Comparison of ENCODE assay signal across 8 cellular contexts in the genomic region with DNA sequence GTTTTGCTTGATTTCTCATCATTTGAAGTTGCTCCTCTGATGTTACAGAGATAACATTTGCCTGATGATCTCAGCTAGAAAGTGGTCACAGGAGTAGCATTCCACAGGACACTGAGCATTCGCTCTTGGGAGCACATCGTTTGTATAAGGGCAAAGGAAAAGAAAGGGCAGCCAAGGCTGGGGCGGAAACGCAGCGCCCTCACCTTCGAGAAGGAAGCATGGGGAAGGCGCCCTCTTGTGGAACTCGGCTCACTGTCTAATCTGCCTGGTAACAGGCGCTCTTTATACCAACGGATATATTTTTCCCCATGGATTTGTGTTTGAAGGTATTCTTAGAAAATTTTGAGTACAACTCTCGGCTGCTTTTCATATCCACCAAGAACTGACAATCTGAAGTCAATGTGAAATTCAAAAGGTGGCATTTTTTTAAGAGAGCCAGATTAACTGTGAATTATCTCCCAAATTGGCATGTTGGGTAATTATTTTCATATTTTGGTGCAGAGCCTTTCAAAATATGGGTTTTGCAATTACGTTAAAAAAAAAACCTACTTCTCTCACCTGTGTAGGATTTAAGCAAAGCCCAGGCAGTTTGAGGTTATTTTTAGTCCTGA.
DNase-seq lines count a peak whose midpoint lies in the region; ATAC-seq and TF ChIP-seq lines count a peak whose summit lies in the region.

No MANE protein-coding gene starts in this region.

- ATAC-seq in HG03432 (IDR thresholded peaks at IDR 0.05; ENCODE audit: unreplicated experiment): peak; percentile 98
- peak; percentile 98 for ATAC-seq in activated CD8-positive, alpha-beta T cell treated with anti-CD3 and anti-CD28 coated beads for 36 hours
- ATAC-seq in memory B cell (ENCODE audit: low read depth): peak; percentile 99

- peak; percentile 82 for DNase-seq in BE2C
- DNase-seq in GM19238 (ENCODE audit: insufficient read length, low spot score): peak; percentile 28
- peak; percentile 11 for DNase-seq in NCI-H524 treated with DMSO at 0.1 percent for 48 hours (lab: John Stamatoyannopoulos, UW)
- peak; percentile 92 for DNase-seq in activated CD8-positive, alpha-beta T cell treated with anti-CD3 and anti-CD28 coated beads for 36 hours
- peak; percentile 56 for DNase-seq in effector CD8-positive, alpha-beta T cell (lab: John Stamatoyannopoulos, UW)
- peak; percentile 66 to 68 for DNase-seq in memory B cell (ENCODE audit: low spot score in 2 of 2)
- peak; percentile 32 for DNase-seq in stimulated activated CD8-positive, alpha-beta memory T cell treated with anti-CD3 and anti-CD28 coated beads, Interleukin-15, amount 100 ng/mL, for 24 hours (ENCODE audit: low read depth)

- peaks cover 24% of the 10 kb centered on the region for H3K4me1 Mint-ChIP-seq in activated CD8-positive, alpha-beta T cell treated with anti-CD3 and anti-CD28 coated beads for 36 hours (ENCODE audit: low read depth)
- H3K4me1 Mint-ChIP-seq in memory B cell: peaks cover 8% of the 10 kb centered on the region

- CTCF ChIA-PET in activated CD8-positive, alpha-beta T cell treated with anti-CD3 and anti-CD28 coated beads for 36 hours (lab: Charles Lee): interaction anchor here (0.7 to 2.6 kb wide), 12 partner anchors 10 to 449 kb away, joined by 3 to 21 read pairs (median 4); no protein-coding TSS in a partner anchor

- H3K36me3 Mint-ChIP-seq in activated CD8-positive, alpha-beta T cell treated with anti-CD3 and anti-CD28 coated beads for 36 hours (ENCODE audit: low read depth): no peaks in the 10 kb centered on the region
- H3K36me3 Mint-ChIP-seq in memory B cell: no peaks in the 10 kb centered on the region

- H3K4me3 Mint-ChIP-seq in activated CD8-positive, alpha-beta T cell treated with anti-CD3 and anti-CD28 coated beads for 36 hours: no peak overlapping the region
- H3K4me3 Mint-ChIP-seq in memory B cell: peak overlapping the region; percentile 46

- intact Hi-C loops in activated CD8-positive, alpha-beta T cell treated with anti-CD3 and anti-CD28 coated beads for 36 hours (cut with micrococcal nuclease): loop anchor here (2.0 kb wide), 1 partner anchor 89 kb away; no protein-coding TSS in a partner anchor

- no peaks in the 10 kb centered on the region for H3K27me3 ChIP-seq in BE2C

- peak; percentile 93 for TF ChIP-seq CTCF in BE2C (IDR thresholded peaks at IDR 0.05; ENCODE audit: low read depth, low read length)
- peak; percentile 75 for TF ChIP-seq CTCF in activated CD8-positive, alpha-beta T cell treated with anti-CD3 and anti-CD28 coated beads for 36 hours (IDR thresholded peaks at IDR 0.05)

- H3K4me3 ChIP-seq in BE2C (ENCODE audit: low read depth, low read length): peak overlapping the region; percentile 58

- no peaks in the 10 kb centered on the region for H3K9me3 ChIP-seq in BE2C

- no peaks in the 10 kb centered on the region for H3K4me1 ChIP-seq in BE2C

- no peaks in the 10 kb centered on the region for H3K36me3 ChIP-seq in BE2C

- no peak overlapping the region for H3K27ac Mint-ChIP-seq in activated CD8-positive, alpha-beta T cell treated with anti-CD3 and anti-CD28 coated beads for 36 hours
- H3K27ac Mint-ChIP-seq in memory B cell: no peak overlapping the region

- peaks cover 2% of the 10 kb centered on the region for H3K9me3 Mint-ChIP-seq in activated CD8-positive, alpha-beta T cell treated with anti-CD3 and anti-CD28 coated beads for 36 hours
- H3K9me3 Mint-ChIP-seq in memory B cell: no peaks in the 10 kb centered on the region

- POLR2A ChIA-PET in activated CD8-positive, alpha-beta T cell treated with anti-CD3 and anti-CD28 coated beads for 36 hours (lab: Charles Lee): no interaction called here

- no peaks in the 10 kb centered on the region for H3K27me3 Mint-ChIP-seq in activated CD8-positive, alpha-beta T cell treated with anti-CD3 and anti-CD28 coated beads for 36 hours
- H3K27me3 Mint-ChIP-seq in memory B cell: no peaks in the 10 kb centered on the region

Comparison
In these comparisons a context has a peak if more than half of its experiments do, and no peak if none do; other contexts are left out.
1. Peak in every context shown above with its lines: DNase-seq, ATAC-seq and H3K4me3 ChIP-seq.
2. DNase-seq: peak in every context shown above with its lines; median percentile 92 in activated CD8-positive, alpha-beta T cell treated with anti-CD3 and anti-CD28 coated beads for 36 hours; 82 in BE2C; 67 in memory B cell; 56 in effector CD8-positive, alpha-beta T cell; 32 in stimulated activated CD8-positive, alpha-beta memory T cell treated with anti-CD3 and anti-CD28 coated beads, Interleukin-15, amount 100 ng/mL, for 24 hours; 28 in GM19238; 11 in NCI-H524 treated with DMSO at 0.1 percent for 48 hours.